31 cellular contexts compared by ENCODE assay signal in the genomic region with DNA sequence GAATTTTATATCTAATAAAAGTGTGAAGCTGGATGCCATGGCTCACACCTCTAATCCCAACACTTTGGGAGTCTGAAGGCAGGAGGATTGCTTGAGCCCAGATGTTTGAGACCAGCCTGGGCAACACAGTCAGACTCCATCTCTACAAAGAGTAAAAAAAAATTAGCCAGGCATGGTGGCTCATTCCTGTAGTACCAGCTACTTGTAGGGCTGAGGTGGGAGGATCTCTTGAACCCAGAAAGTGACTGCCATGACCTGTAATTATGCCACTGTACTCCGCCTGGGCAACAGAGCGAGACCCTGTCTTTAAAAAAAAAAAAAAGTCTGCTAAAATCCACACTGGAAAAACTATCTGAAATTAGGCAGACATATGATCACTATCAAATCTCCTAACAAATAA.
"Had no signal": no experiment of that assay in that cellular context is flagged by ENCODE, and none has a peak within 500 bp of the region (broad histone marks: within the 10 kb centered on the region; RNA-seq: fewer than 3 reads in every experiment).

No MANE protein-coding gene starts in this region.

- H3K4me3 ChIP-seq: MG63, SJSA1 had no signal

- H3K9me2 ChIP-seq: SK-N-SH had no signal

- ATAC-seq: activated CD8-positive, alpha-beta memory T cell treated with anti-CD3 and anti-CD28 coated beads, Interleukin-2, amount 10 ng/mL, durations not matched to agents 7 days and 5 days; Panc1; T-cell had no signal

- H3K27me3 ChIP-seq: brain microvascular endothelial cell, MG63, SJSA1 had no signal

- H3K36me3 ChIP-seq: brain microvascular endothelial cell, MG63, SJSA1 had no signal

- H3K9me3 ChIP-seq: MG63, SJSA1, SK-N-SH had no signal

- H3K9ac ChIP-seq: SK-N-SH had no signal

- H3K27ac ChIP-seq: brain microvascular endothelial cell, SJSA1, VCaP had no signal

- DNase-seq: activated CD4-positive, alpha-beta memory T cell treated with anti-CD3 and anti-CD28 coated beads, Interleukin-2, amount 10 ng/mL, durations not matched to agents 7 days and 5 days; activated CD4-positive, alpha-beta T cell treated with anti-CD3 and anti-CD28 coated beads for 1 hour; activated CD4-positive, alpha-beta T cell treated with anti-CD3 and anti-CD28 coated beads for 48 hours; activated CD4-positive, CD25-positive, alpha-beta regulatory T cell; activated CD8-positive, alpha-beta memory T cell treated with anti-CD3 and anti-CD28 coated beads for 24 hours; activated CD8-positive, alpha-beta memory T cell treated with anti-CD3 and anti-CD28 coated beads, Interleukin-2, amount 10 ng/mL, durations not matched to agents 7 days and 5 days; activated CD8-positive, alpha-beta memory T cell treated with anti-CD3 and anti-CD28 coated beads, Interleukin-2, amount 50 U/mL, for 48 hours; activated effector memory CD4-positive, alpha-beta T cell treated with Interleukin-2 at 50 U/mL for 16 hours; activated naive CD4-positive, alpha-beta T cell treated with anti-CD3 and anti-CD28 coated beads, Interleukin-2, amount 50 U/mL, for 16 hours; activated naive CD8-positive, alpha-beta T cell treated with anti-CD3 and anti-CD28 coated beads for 36 hours; activated T-cell treated with anti-CD3 and anti-CD28 coated beads, Interleukin-2, amount 50 U/mL, for 48 hours; amniotic stem cell; aorta; brain microvascular endothelial cell; central memory CD4-positive, alpha-beta T cell; MG63; MV-4-11; NCI-H1092; NCI-H1436 treated with DMSO at 0.1 percent for 48 hours; NCI-H1694 treated with DMSO at 0.1 percent for 48 hours; NCI-H2029; NCI-H345; NCI-H524 treated with DMSO at 0.1 percent for 48 hours; SHP77 treated with DMSO at 0.1 percent for 48 hours; SK-N-SH; T-cell; T-helper 2 cell; T-helper 9 cell had no signal
